In genomic region chr5:69092969-69093368, GRCh38 we compare ENCODE assay signal across 1 cellular context.
TF ChIP-seq lines count a peak whose summit lies in the region.

No MANE protein-coding gene starts in this region.

TF ChIP-seq in H1, 55 proteins besides CTCF, POLR2A, EP300 and RAD21:
- TF ChIP-seq RBBP5 (IDR thresholded peaks at IDR 0.05; ENCODE audit: borderline replicate concordance, low read depth, low read length) (no peak), SUZ12 (IDR thresholded peaks at IDR 0.05; ENCODE audit: low read length) (no peak), POU5F1 (IDR thresholded peaks at IDR 0.05; ENCODE audit: low read depth, low read length) (no peak), CEBPB (IDR thresholded peaks at IDR 0.05; ENCODE audit: low read depth, low read length) (no peak), NANOG (IDR thresholded peaks at IDR 0.05; ENCODE audit: insufficient read depth, low read depth, low read length, poor library complexity, severe bottlenecking) (no peak), BRCA1 (IDR thresholded peaks at IDR 0.05; ENCODE audit: low read depth, low read length) (no peak), MAFK (IDR thresholded peaks at IDR 0.05; ENCODE audit: low read depth, low read length) (no peak), TAF7 (optimal IDR thresholded peaks at IDR 0.05; ENCODE audit: borderline replicate concordance, low read depth, low read length) (no peak), BACH1 (IDR thresholded peaks at IDR 0.05; ENCODE audit: low read length) (no peak), MAX (IDR thresholded peaks at IDR 0.05) (no peak)
